Comparison of ENCODE assay signal across 22 cellular contexts in the genomic region with DNA sequence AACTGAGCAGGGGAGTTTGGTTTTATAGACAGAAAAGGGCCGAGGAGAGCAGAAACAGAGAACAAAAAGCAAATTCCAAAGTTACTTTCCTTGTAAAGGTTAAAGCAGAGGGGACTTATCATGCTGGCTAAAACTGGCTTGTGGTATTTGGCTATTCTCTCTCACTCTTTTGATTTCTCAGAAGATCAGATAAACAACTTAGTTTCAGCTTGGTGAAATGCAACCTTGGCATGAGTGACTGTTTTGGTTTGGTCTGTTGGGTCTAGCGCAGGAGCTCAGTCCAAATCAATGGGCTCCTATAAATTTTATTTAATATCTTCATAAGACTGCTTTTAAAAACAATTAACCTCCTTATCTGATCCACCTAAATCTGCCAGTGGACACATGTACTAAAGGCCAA. TPM values are rescaled to one million over a fixed set of nuclear protein-coding genes. Genes with fewer than 3 reads are reported as not detected.
DNase-seq lines count a peak whose midpoint lies in the region; ATAC-seq, FAIRE-seq and TF ChIP-seq lines count a peak whose summit lies in the region.
"Had no signal": no experiment of that assay in that cellular context is flagged by ENCODE, and none has a peak within 500 bp of the region (broad histone marks: within the 10 kb centered on the region; RNA-seq: fewer than 3 reads in every experiment).

No MANE protein-coding gene starts in this region.

- no peaks in the 10 kb centered on the region for H3K36me3 ChIP-seq in pancreas

- H3K4me3 ChIP-seq in pancreas = no peak overlapping the region
- H3K4me3 ChIP-seq: A549 had no signal

- peak; percentile 25 for DNase-seq in astrocyte of the hippocampus (ENCODE audit: low read depth, low spot score)
- no peak for DNase-seq in glutamatergic neuron
- no peak for DNase-seq in pancreas
- DNase-seq in caudate nucleus (lab: John Stamatoyannopoulos, UW) = no peak
- no peak for DNase-seq in dedifferentiated amniotic fluid mesenchymal stem cell (ENCODE audit: extremely low spot score)
- DNase-seq: AML-193; Caco-2; CD4-positive, alpha-beta T cell; GOT3; H7; HFFc6 had no signal

- peaks cover 0 to 6% (median 0%) of the 10 kb centered on the region in 4 donors for H3K27me3 ChIP-seq in pancreas

- intact Hi-C loops in pancreas (cut with DNase I) = no loop called here

- H3K27me3 Mint-ChIP-seq in glutamatergic neuron (ENCODE audit: unreplicated experiment) (peaks cover 7% of the 10 kb centered on the region), nephron (ENCODE audit: low read depth) (no peaks in the 10 kb centered on the region)
- H3K27me3 Mint-ChIP-seq: CD4-positive, alpha-beta T cell had no signal

- FAIRE-seq in pancreas (lab: Jason Lieb, UNC) = no peak
- FAIRE-seq: A549, D721Med, G401.6, GM12892, GM18507, HTR-8/SVneo had no signal

- H3K9me3 ChIP-seq in pancreas = no peaks in the 10 kb centered on the region
- H3K9me3 ChIP-seq: A549, Caco-2 had no signal

- H3K4me3 Mint-ChIP-seq in glutamatergic neuron (ENCODE audit: unreplicated experiment) (no peak overlapping the region), nephron (no peak overlapping the region)
- H3K4me3 Mint-ChIP-seq: CD4-positive, alpha-beta T cell; HFFc6; IgD-negative memory B cell had no signal

- H3K4me1 Mint-ChIP-seq in glutamatergic neuron (ENCODE audit: low read depth, unreplicated experiment) (peaks cover 10% of the 10 kb centered on the region), nephron (peaks cover 17% of the 10 kb centered on the region)
- H3K4me1 Mint-ChIP-seq: IgD-negative memory B cell had no signal

- H3K27ac Mint-ChIP-seq in glutamatergic neuron (ENCODE audit: unreplicated experiment) = peak overlapping the region; percentile 64
- H3K27ac Mint-ChIP-seq in nephron = peak overlapping the region; percentile 84 to 91 (median 86)
- H3K27ac Mint-ChIP-seq: CD4-positive, alpha-beta T cell; HFFc6; IgD-negative memory B cell had no signal

- TF ChIP-seq CTCF in glutamatergic neuron (IDR thresholded peaks at IDR 0.05; ENCODE audit: partially characterized antibody, unreplicated experiment) (no peak), nephron (IDR thresholded peaks at IDR 0.05; ENCODE audit: unreplicated experiment in 3 of 3) (no peak), pancreas (IDR thresholded peaks at IDR 0.05) (no peak)

- ATAC-seq in pancreas = no peak
- ATAC-seq: A549, HCT116 had no signal

- no peaks in the 10 kb centered on the region for H3K4me1 ChIP-seq in pancreas
- H3K4me1 ChIP-seq: A549, Caco-2 had no signal

- WGBS in pancreas, 2 donors = 73 to 76% methylated on average over 2 of the region's 2 CpGs

- H3K27ac ChIP-seq in pancreas (no peak overlapping the region), caudate nucleus (ENCODE audit: low read depth, low read length) (no peak overlapping the region)
- H3K27ac ChIP-seq: A549, C4-2B had no signal

- no peaks in the 10 kb centered on the region for H3K36me3 Mint-ChIP-seq in glutamatergic neuron (ENCODE audit: unreplicated experiment)
- no peaks in the 10 kb centered on the region for H3K36me3 Mint-ChIP-seq in nephron (ENCODE audit: low read depth)
- H3K36me3 Mint-ChIP-seq: IgD-negative memory B cell had no signal

- H3K9me3 Mint-ChIP-seq in glutamatergic neuron (ENCODE audit: unreplicated experiment) (peaks cover 8% of the 10 kb centered on the region), nephron (peaks cover 8% of the 10 kb centered on the region)
- H3K9me3 Mint-ChIP-seq: CD4-positive, alpha-beta T cell; HFFc6 had no signal

RNA-seq across cellular contexts. Expression of a gene that starts 47.3 kb away (rescaled TPM):
- total RNA-seq in glutamatergic neuron (ENCODE audit: unreplicated experiment) (0.98 TPM), pancreas (under 1 TPM in 1 of 6 donors, not detected in 5; 0.03 TPM)
- not detected for polyA plus RNA-seq in pancreas
- total RNA-seq: Caco-2; CD4-positive, alpha-beta T cell; H7; HFFc6 had no signal
- polyA plus RNA-seq: BJ, IgD-negative memory B cell had no signal
